17 cellular contexts compared by ENCODE assay signal in the genomic region with DNA sequence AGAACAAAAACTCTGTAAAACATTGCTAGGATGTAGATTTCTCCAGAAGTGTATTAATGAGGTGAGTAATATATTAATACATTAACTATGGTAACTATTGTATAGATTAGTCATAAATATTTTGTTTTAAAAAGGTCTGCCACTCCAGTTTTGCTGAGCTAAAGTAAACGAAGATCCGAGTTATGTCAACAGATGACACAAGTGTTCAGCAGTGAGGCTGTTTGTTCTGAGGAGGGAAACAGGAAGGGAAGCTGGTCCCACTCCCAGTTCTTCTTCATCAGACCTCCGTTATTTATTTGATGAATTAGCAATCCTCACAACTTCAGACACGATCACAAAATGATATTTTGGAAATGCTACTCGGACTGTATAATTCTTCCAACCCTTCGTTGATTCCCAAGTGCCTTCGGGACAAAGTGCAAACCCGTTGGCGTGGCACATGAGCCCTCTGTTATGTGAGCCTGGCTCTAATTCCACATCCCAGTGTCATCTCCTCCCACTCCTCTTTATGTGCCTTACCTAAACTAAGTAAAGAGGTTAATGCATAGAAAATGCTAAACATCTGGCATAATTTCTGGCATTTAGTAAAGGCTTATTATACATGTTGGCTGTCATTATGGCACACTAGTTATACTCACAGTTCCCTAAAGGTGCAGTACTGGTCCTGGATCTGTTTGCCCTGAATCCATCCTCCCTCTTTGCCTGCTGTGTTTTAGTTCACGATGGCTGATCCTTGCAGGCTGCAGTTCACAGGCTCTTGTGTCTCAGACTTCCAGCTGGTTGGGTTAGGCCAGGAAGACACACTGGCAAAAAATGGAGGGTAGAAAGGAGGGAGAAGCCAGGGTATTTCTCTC.
DNase-seq lines count a peak whose midpoint lies in the region; ATAC-seq and TF ChIP-seq lines count a peak whose summit lies in the region.
"Had no signal": no experiment of that assay in that cellular context is flagged by ENCODE, and none has a peak within 500 bp of the region (broad histone marks: within the 10 kb centered on the region; RNA-seq: fewer than 3 reads in every experiment).

No MANE protein-coding gene starts in this region.

- H3K27ac ChIP-seq in fibroblast of lung (ENCODE audit: insufficient read depth, low read length), result peak overlapping the region; percentile 47
- H3K27ac ChIP-seq in right cardiac atrium (ENCODE audit: low read length), result no peak overlapping the region
- no peak overlapping the region for H3K27ac ChIP-seq in adrenal gland
- H3K27ac ChIP-seq: C4-2B had no signal

- peak; percentile 32 for DNase-seq in HFFc6
- DNase-seq in NCI-H774 (lab: John Stamatoyannopoulos, UW), result peak; percentile 23
- peak; percentile 41 to 81 for DNase-seq in fibroblast of lung (ENCODE audit: low read depth in 2 of 2)
- DNase-seq in right cardiac atrium, result no peak
- DNase-seq in adrenal gland, result no peak
- DNase-seq: activated naive CD4-positive, alpha-beta T cell treated with anti-CD3 and anti-CD28 coated beads for 36 hours; effector memory CD8-positive, alpha-beta T cell; glutamatergic neuron; KG1; left cardiac atrium; natural killer cell; sigmoid colon; stimulated activated naive B cell treated with anti-CD40 and anti-IgM and Interleukin-4, amounts not matched to agents 10 μg/mL and 1 μg/mL and 100 μg/mL, for 72 hours had no signal

- no peaks in the 10 kb centered on the region for H3K9me3 Mint-ChIP-seq in HFFc6
- H3K9me3 Mint-ChIP-seq: activated naive CD4-positive, alpha-beta T cell treated with anti-CD3 and anti-CD28 coated beads for 36 hours; stimulated activated naive B cell treated with anti-CD40 and anti-IgM and Interleukin-4, amounts not matched to agents 10 μg/mL and 1 μg/mL and 100 μg/mL, for 72 hours; WTC11 had no signal

- H3K9me3 ChIP-seq in fibroblast of lung (ENCODE audit: control insufficient read depth, insufficient read depth, low read depth, low read length), result no peaks in the 10 kb centered on the region
- H3K9me3 ChIP-seq in skeletal muscle satellite cell (replicated peaks; ENCODE audit: low read length), result no peaks in the 10 kb centered on the region
- no peaks in the 10 kb centered on the region for H3K9me3 ChIP-seq in right cardiac atrium (ENCODE audit: control insufficient read depth, low read length)
- no peaks in the 10 kb centered on the region for H3K9me3 ChIP-seq in adrenal gland (replicated peaks in 1 of 3)
- H3K9me3 ChIP-seq: sigmoid colon had no signal

- no peak overlapping the region for H3K9ac ChIP-seq in fibroblast of lung (ENCODE audit: insufficient read depth, low read length)
- no peak overlapping the region for H3K9ac ChIP-seq in skeletal muscle satellite cell (ENCODE audit: low read depth, low read length)

- H3K4me2 ChIP-seq in fibroblast of lung (ENCODE audit: extremely low read depth, insufficient read depth, low read length) (peak overlapping the region; percentile 76), skeletal muscle satellite cell (ENCODE audit: low read length) (peak overlapping the region; percentile 62)

- ATAC-seq in right cardiac atrium (no peak), HG02610 (IDR thresholded peaks at IDR 0.05; ENCODE audit: unreplicated experiment) (no peak)
- ATAC-seq: effector memory CD8-positive, alpha-beta T cell; left cardiac atrium; natural killer cell; stimulated activated naive B cell treated with anti-CD40 and anti-IgM and Interleukin-4, amounts not matched to agents 10 μg/mL and 1 μg/mL and 100 μg/mL, for 72 hours; WTC11 had no signal

- H3K36me3 Mint-ChIP-seq in HFFc6 (ENCODE audit: low read depth), result no peaks in the 10 kb centered on the region
- H3K36me3 Mint-ChIP-seq: natural killer cell; stimulated activated naive B cell treated with anti-CD40 and anti-IgM and Interleukin-4, amounts not matched to agents 10 μg/mL and 1 μg/mL and 100 μg/mL, for 72 hours; WTC11 had no signal

- H4K20me1 ChIP-seq in fibroblast of lung (ENCODE audit: control insufficient read depth, extremely low read depth, insufficient read depth, low read length), result no peaks in the 10 kb centered on the region

- no peak for TF ChIP-seq CTCF in HFFc6 (IDR thresholded peaks at IDR 0.05)
- TF ChIP-seq CTCF in fibroblast of lung (conservative IDR thresholded peaks at IDR 0.05 in 1 of 2, IDR thresholded peaks at IDR 0.05 in 1 of 2; ENCODE audit: low read depth in 1 of 2, low read length in 2 of 2), result no peak
- no peak for TF ChIP-seq CTCF in adrenal gland (IDR thresholded peaks at IDR 0.05)

- H3K4me1 Mint-ChIP-seq in HFFc6 (ENCODE audit: low read depth), result peaks cover 65% of the 10 kb centered on the region
- H3K4me1 Mint-ChIP-seq: natural killer cell; stimulated activated naive B cell treated with anti-CD40 and anti-IgM and Interleukin-4, amounts not matched to agents 10 μg/mL and 1 μg/mL and 100 μg/mL, for 72 hours; WTC11 had no signal

- no peaks in the 10 kb centered on the region for H3K36me3 ChIP-seq in fibroblast of lung (ENCODE audit: control insufficient read depth, insufficient read depth, low read length)
- H3K36me3 ChIP-seq in skeletal muscle satellite cell (ENCODE audit: insufficient read depth, low read length), result no peaks in the 10 kb centered on the region
- H3K36me3 ChIP-seq in adrenal gland (replicated peaks in 1 of 2), result no peaks in the 10 kb centered on the region
- H3K36me3 ChIP-seq: sigmoid colon had no signal

- intact Hi-C loops in right cardiac atrium (cut with DNase I) (no loop called here), adrenal gland (cut with DNase I) (no loop called here)

- H3K4me3 ChIP-seq in fibroblast of lung (replicated peaks in 1 of 4; ENCODE audit: control extremely low read depth in 1 of 4, insufficient read depth in 1 of 4, low read depth in 3 of 4, low read length in 4 of 4) (peak overlapping the region in 1 of 4 experiments; percentile 9), skeletal muscle satellite cell (ENCODE audit: low read length) (no peak overlapping the region), right cardiac atrium (ENCODE audit: low read length) (no peak overlapping the region), adrenal gland (no peak overlapping the region)
- H3K4me3 ChIP-seq: sigmoid colon had no signal

- peak overlapping the region; percentile 62; the same call in 1 of the 2 replicates for H3K4me3 Mint-ChIP-seq in HFFc6
- H3K4me3 Mint-ChIP-seq: activated naive CD4-positive, alpha-beta T cell treated with anti-CD3 and anti-CD28 coated beads for 36 hours; effector memory CD8-positive, alpha-beta T cell; natural killer cell; stimulated activated naive B cell treated with anti-CD40 and anti-IgM and Interleukin-4, amounts not matched to agents 10 μg/mL and 1 μg/mL and 100 μg/mL, for 72 hours; WTC11 had no signal

- peak overlapping the region; percentile 30 for H2AFZ ChIP-seq in fibroblast of lung (ENCODE audit: low read length)

- H3K27me3 ChIP-seq in fibroblast of lung (ENCODE audit: control insufficient read depth, insufficient read depth, low read length) (no peaks in the 10 kb centered on the region), skeletal muscle satellite cell (ENCODE audit: control insufficient read depth, insufficient read depth, low read length) (no peaks in the 10 kb centered on the region), right cardiac atrium (ENCODE audit: control insufficient read depth, insufficient read depth) (no peaks in the 10 kb centered on the region), adrenal gland (no peaks in the 10 kb centered on the region)
- H3K27me3 ChIP-seq: sigmoid colon had no signal

- H3K27me3 Mint-ChIP-seq in HFFc6 (ENCODE audit: insufficient read depth), result no peaks in the 10 kb centered on the region
- H3K27me3 Mint-ChIP-seq: effector memory CD8-positive, alpha-beta T cell had no signal

- H3K27ac Mint-ChIP-seq in HFFc6, result peak overlapping the region; percentile 80
- H3K27ac Mint-ChIP-seq: activated naive CD4-positive, alpha-beta T cell treated with anti-CD3 and anti-CD28 coated beads for 36 hours; effector memory CD8-positive, alpha-beta T cell; natural killer cell; stimulated activated naive B cell treated with anti-CD40 and anti-IgM and Interleukin-4, amounts not matched to agents 10 μg/mL and 1 μg/mL and 100 μg/mL, for 72 hours; WTC11 had no signal

- TF ChIP-seq POLR2A in adrenal gland (IDR thresholded peaks at IDR 0.05), result no peak

- 47% methylated on average over 10 of the region's 10 CpGs for WGBS in right cardiac atrium
- 53 to 63% (median 57%) methylated on average over 10 of the region's 10 CpGs for WGBS in adrenal gland, 4 donors

- H3K4me1 ChIP-seq in fibroblast of lung (ENCODE audit: control insufficient read depth, extremely low read depth, insufficient read depth, low read length) (peaks cover 13% of the 10 kb centered on the region), skeletal muscle satellite cell (ENCODE audit: control insufficient read depth, insufficient read depth, low read length) (peaks cover 47% of the 10 kb centered on the region), right cardiac atrium (ENCODE audit: control insufficient read depth, insufficient read depth, low read length) (peaks cover 1% of the 10 kb centered on the region), adrenal gland (replicated peaks in 1 of 2) (peaks cover 0 to 9% of the 10 kb centered on the region in 2 donors)

- H3K79me2 ChIP-seq in fibroblast of lung (ENCODE audit: control insufficient read depth, insufficient read depth, low read length), result no peaks in the 10 kb centered on the region

Comparison
In these comparisons a context has a peak if more than half of its experiments do, and no peak if none do; other contexts are left out.
1. DNase-seq: peak in HFFc6 (single experiment), NCI-H774 (single experiment) and fibroblast of lung (2 of 2); none in right cardiac atrium (0 of 3) and adrenal gland (0 of 7).